8 cellular contexts compared by ENCODE assay signal in the genomic region with DNA sequence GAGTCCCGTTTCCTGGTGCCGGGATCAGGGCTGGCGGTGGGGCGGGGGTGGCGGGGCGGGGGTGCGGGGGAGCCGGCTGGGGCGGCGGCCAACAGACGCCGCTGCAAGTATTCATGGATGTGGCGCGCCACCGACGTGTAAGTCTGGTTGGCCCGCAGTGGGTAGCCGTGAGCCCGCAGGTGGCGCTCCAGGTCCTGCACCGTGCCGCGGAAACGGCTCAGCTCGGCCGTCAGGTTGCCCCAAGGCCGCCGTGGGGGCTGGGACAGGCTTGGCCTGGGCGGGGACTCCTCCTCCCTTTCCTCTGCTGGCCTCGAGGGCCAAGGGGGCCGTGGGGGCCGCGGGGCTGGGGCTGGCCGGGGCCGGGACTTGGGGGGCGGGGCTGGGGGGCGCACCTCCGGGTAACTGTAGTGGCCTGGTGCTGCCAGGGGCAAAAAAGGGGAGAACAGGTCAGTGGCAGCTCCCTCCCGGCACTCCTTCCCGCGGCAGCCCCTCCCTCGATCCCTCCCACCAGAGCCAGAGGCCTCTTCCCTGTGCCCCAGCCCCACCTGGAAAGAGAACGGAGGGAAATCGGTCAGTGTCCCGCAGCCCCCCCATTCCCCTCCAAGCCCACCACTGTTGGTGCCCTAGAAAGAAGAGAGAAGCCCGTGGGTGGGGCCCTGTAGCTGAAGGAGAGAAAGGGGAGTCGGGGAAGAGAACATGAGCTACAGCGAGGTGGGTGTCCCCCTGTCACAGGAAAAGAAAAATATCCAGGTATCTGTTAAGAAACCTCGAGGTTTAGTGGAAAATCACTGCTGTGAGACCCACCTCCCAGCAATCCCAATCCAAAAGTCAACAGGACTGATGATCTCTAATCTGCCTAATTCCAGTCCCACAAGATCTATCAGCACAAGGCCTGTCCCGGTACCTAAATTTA. TPM values are rescaled to one million over a fixed set of nuclear protein-coding genes. Genes with fewer than 3 reads are reported as not detected.
DNase-seq lines count a peak whose midpoint lies in the region; ATAC-seq and TF ChIP-seq lines count a peak whose summit lies in the region.

No MANE protein-coding gene starts in this region.

- ATAC-seq in esophagus mucosa (peak; percentile 79), HG03025 (IDR thresholded peaks at IDR 0.05; ENCODE audit: low FRiP score, unreplicated experiment) (no peak)

- H3K27me3 Mint-ChIP-seq in nephron (ENCODE audit: low read depth): peaks cover 30% of the 10 kb centered on the region

- H3K36me3 ChIP-seq in suprapubic skin: no peaks in the 10 kb centered on the region

- peaks cover 26% of the 10 kb centered on the region for H3K4me1 Mint-ChIP-seq in nephron

- H3K27ac ChIP-seq in suprapubic skin: peak overlapping the region; percentile 68

- TF ChIP-seq EP300 in suprapubic skin (IDR thresholded peaks at IDR 0.05): no peak

- H3K36me3 Mint-ChIP-seq in nephron (ENCODE audit: low read depth): no peaks in the 10 kb centered on the region

- peak overlapping the region in 2 of 3 experiments; percentile 30 to 31 for H3K4me3 Mint-ChIP-seq in nephron

- H3K27ac Mint-ChIP-seq in nephron: peak overlapping the region in 1 of 3 experiments; percentile 69

- H3K9me3 Mint-ChIP-seq in nephron: no peaks in the 10 kb centered on the region

- TF ChIP-seq CTCF in GM12873 (IDR thresholded peaks at IDR 0.05; ENCODE audit: insufficient read depth, low read depth, low read length, missing control alignments) (peak; percentile 56), nephron (IDR thresholded peaks at IDR 0.05; ENCODE audit: unreplicated experiment in 3 of 3) (peak; percentile 38 to 47 (median 41)), suprapubic skin (IDR thresholded peaks at IDR 0.05) (peak in 1 of 2 donors; percentile 54)

- DNase-seq in NCI-H774 (lab: John Stamatoyannopoulos, UW) (peak; percentile 2), suprapubic skin (ENCODE audit: low spot score in 2 of 2) (peak; percentile 87 to 88), superior temporal gyrus (ENCODE audit: extremely low spot score) (no peak)
- peak; percentile 87 for DNase-seq in activated CD8-positive, alpha-beta memory T cell treated with anti-CD3 and anti-CD28 coated beads, Interleukin-2, amount 50 U/mL, for 48 hours

- TF ChIP-seq POLR2A in suprapubic skin (IDR thresholded peaks at IDR 0.05): no peak

- H3K27me3 ChIP-seq in suprapubic skin: no peaks in the 10 kb centered on the region

- WGBS in suprapubic skin: 47% methylated on average over 18 of the region's 50 CpGs

- H3K9me3 ChIP-seq in suprapubic skin: no peaks in the 10 kb centered on the region

- peaks cover 38% of the 10 kb centered on the region for H3K4me1 ChIP-seq in suprapubic skin

- peak overlapping the region; percentile 27 for H3K4me3 ChIP-seq in suprapubic skin

RNA-seq across cellular contexts. Expression of gene TNXB, which starts 21.3 kb away (rescaled TPM):
- total RNA-seq in esophagus mucosa (7.6 TPM), suprapubic skin (10 to 100 TPM; 25.7 to 52.5 (median 40.2) TPM)

RNA-seq across cellular contexts. Expression of gene ATF6B, which starts 40.2 kb away (rescaled TPM):
- total RNA-seq in esophagus mucosa (76.0 TPM), suprapubic skin (100 to 1,000 TPM in 1 of 4 donors, 10 to 100 TPM in 3; 55.8 to 161 (median 74.0) TPM)

RNA-seq across cellular contexts. Expression of gene FKBPL, which starts 42.3 kb away (rescaled TPM):
- total RNA-seq in esophagus mucosa: 10.1 TPM
- 10 to 100 TPM in 1 of 4 donors, 1 to 10 TPM in 3; 3.5 to 10.6 (median 5.6) TPM for total RNA-seq in suprapubic skin

RNA-seq across cellular contexts. Expression of gene CYP21A2, which starts 49.6 kb away (rescaled TPM):
- total RNA-seq in esophagus mucosa (0.60 TPM), suprapubic skin (1 to 10 TPM in 1 of 4 donors, under 1 TPM in 1, not detected in 2; 0.39 to 2.3 TPM)
